ENCODE assay signal across 12 cellular contexts in the genomic region with DNA sequence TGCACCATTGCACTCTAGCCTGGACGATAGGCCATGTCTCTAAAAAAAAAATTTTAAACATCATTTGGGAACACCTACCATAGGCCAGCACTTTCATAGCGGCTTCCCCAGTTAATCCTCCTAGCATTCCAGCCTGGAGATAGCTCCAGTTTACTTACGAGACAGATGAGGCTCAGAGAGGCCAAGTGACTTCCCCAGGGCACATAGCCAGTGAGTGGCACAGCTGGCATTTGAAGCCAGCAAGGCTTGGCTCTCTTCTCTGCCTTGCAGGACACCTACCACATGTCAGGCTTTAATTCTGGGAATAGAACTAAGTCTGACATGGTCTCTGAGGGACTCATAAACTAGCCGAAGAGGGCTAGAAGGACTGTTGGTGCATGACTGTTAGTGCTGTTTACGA.
"Had no signal": no experiment of that assay in that cellular context is flagged by ENCODE, and none has a peak within 500 bp of the region (broad histone marks: within the 10 kb centered on the region; RNA-seq: fewer than 3 reads in every experiment).

No MANE protein-coding gene starts in this region.

- H3K27ac Mint-ChIP-seq: activated CD4-positive, alpha-beta memory T cell treated with anti-CD3 and anti-CD28 coated beads, Interleukin-2, amount 10 ng/mL, durations not matched to agents 7 days and 5 days had no signal

- DNase-seq: activated CD4-positive, alpha-beta memory T cell treated with anti-CD3 and anti-CD28 coated beads, Interleukin-2, amount 10 ng/mL, durations not matched to agents 7 days and 5 days; activated gamma-delta T cell treated with Interleukin-2 at 50 U/mL for 16 hours; activated T-cell treated with anti-CD3 and anti-CD28 coated beads, Interleukin-2, amount 50 U/mL, for 48 hours; colonic mucosa; effector CD4-positive, alpha-beta T cell; foreskin melanocyte; nephron progenitor cell; stimulated activated CD4-positive, alpha-beta T cell treated with anti-CD3 and anti-CD28 coated beads, Interleukin-15, amount 100 ng/mL, for 24 hours; T1000 had no signal

- H3K27me3 Mint-ChIP-seq: activated CD4-positive, alpha-beta memory T cell treated with anti-CD3 and anti-CD28 coated beads, Interleukin-2, amount 10 ng/mL, durations not matched to agents 7 days and 5 days had no signal

- H3K4me3 Mint-ChIP-seq: activated CD4-positive, alpha-beta memory T cell treated with anti-CD3 and anti-CD28 coated beads, Interleukin-2, amount 10 ng/mL, durations not matched to agents 7 days and 5 days; nephron progenitor cell had no signal

- ATAC-seq: heart left ventricle had no signal

- H3K27me3 ChIP-seq: colonic mucosa, heart left ventricle, tibial nerve had no signal

- H3K36me3 ChIP-seq: colonic mucosa had no signal

- H3K27ac ChIP-seq: colonic mucosa, heart left ventricle, tibial nerve, VCaP had no signal

- H3K9me3 ChIP-seq: colonic mucosa, heart left ventricle, tibial nerve had no signal

- H3K4me3 ChIP-seq: colonic mucosa, heart left ventricle, tibial nerve had no signal

- H3K9me3 Mint-ChIP-seq: activated CD4-positive, alpha-beta memory T cell treated with anti-CD3 and anti-CD28 coated beads, Interleukin-2, amount 10 ng/mL, durations not matched to agents 7 days and 5 days; nephron progenitor cell had no signal
